In the genomic region with DNA sequence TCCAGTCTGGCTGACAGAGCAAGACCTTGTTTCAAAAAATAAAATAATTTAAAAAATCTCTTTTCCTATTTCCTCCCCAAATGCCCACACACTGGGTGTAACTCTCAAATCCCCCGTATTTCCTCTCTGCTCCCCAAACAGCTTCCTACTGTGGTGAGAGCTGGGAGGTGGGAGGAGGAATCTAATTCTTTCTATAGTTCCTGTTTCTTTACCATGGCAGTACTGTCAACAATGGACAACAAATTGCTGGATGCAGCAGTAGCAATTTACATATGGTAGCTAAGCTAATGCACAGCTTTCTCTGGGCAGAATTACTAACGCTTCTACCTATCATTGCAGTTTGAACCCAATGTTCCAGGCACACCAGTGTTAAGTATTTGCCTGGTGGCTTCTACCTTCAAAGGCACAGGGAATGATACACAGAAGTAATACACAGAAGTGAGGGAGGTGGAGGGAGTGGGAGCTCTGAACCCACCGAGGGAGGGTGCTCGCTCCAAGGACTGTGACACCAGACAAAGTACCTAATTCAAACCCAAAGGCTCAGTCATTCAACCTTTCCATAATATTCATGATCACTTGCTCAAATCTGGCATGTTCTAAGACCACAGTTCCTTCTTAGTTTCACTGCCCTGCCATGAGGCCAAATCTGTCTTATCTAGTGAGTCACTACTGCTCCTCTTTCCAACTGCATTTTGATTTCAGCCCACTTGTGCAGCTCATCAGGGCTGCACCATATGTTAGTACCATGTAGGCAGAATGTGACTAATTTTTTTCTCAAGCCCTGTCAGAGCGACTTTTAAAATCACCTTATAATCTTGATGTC, we compare ENCODE assay signal across 9 cellular contexts. TPM values are rescaled to one million over a fixed set of nuclear protein-coding genes. Genes with fewer than 3 reads are reported as not detected.
A peak's percentile ranks its signal among the peaks of the same experiment; 100 is the strongest.
DNase-seq lines count a peak whose midpoint lies in the region; ATAC-seq and TF ChIP-seq lines count a peak whose summit lies in the region.
"Had no signal": no experiment of that assay in that cellular context is flagged by ENCODE, and none has a peak within 500 bp of the region (broad histone marks: within the 10 kb centered on the region; RNA-seq: fewer than 3 reads in every experiment).

No MANE protein-coding gene starts in this region.

- DNase-seq in DMS53 (lab: John Stamatoyannopoulos, UW) (peak; percentile 11), DMS53 treated with DMSO at 0.1 percent for 48 hours (lab: John Stamatoyannopoulos, UW; ENCODE audit: unreplicated experiment) (no peak), activated B cell treated with CpG ODN at 0.5 μM for 24 hours (no peak), fibroblast of gingiva (ENCODE audit: low read depth) (peak; percentile 56), sigmoid colon (no peak), COR-L47 (lab: John Stamatoyannopoulos, UW) (no peak), NCI-H187 (lab: John Stamatoyannopoulos, UW) (no peak)

- intact Hi-C loops in activated B cell treated with CpG ODN at 0.5 μM for 24 hours (cut with micrococcal nuclease): loop anchor here (1.0 kb wide), 1 partner anchor 9 kb away; no protein-coding TSS in a partner anchor
- intact Hi-C loops in sigmoid colon (cut with DNase I): loop anchor here (5.0 kb wide), 1 partner anchor 37 kb away; the partner anchor contains the start of gene CELF1

- peaks cover 86% of the 10 kb centered on the region for H3K4me1 Mint-ChIP-seq in activated B cell treated with CpG ODN at 0.5 μM for 24 hours

- no peak for TF ChIP-seq EP300 in sigmoid colon (IDR thresholded peaks at IDR 0.05)

- CTCF ChIA-PET in activated B cell treated with CpG ODN at 0.5 μM for 24 hours (lab: Charles Lee): no interaction called here

- POLR2A ChIA-PET in activated B cell treated with CpG ODN at 0.5 μM for 24 hours (lab: Charles Lee): no interaction called here

- H3K4me1 ChIP-seq in sigmoid colon: peaks cover 0 to 100% (median 91%) of the 10 kb centered on the region in 4 donors

- H3K9me3 Mint-ChIP-seq in activated B cell treated with CpG ODN at 0.5 μM for 24 hours: no peaks in the 10 kb centered on the region

- H3K27me3 Mint-ChIP-seq in activated B cell treated with CpG ODN at 0.5 μM for 24 hours: no peaks in the 10 kb centered on the region

- H3K4me3 ChIP-seq in sigmoid colon: no peak overlapping the region

- peak; percentile 51 for ATAC-seq in HG03520 (IDR thresholded peaks at IDR 0.05; ENCODE audit: unreplicated experiment)
- peak; percentile 41 for ATAC-seq in activated B cell treated with CpG ODN at 0.5 μM for 24 hours (ENCODE audit: low read depth)

- no peak for TF ChIP-seq CTCF in activated B cell treated with CpG ODN at 0.5 μM for 24 hours (IDR thresholded peaks at IDR 0.05)
- no peak for TF ChIP-seq CTCF in sigmoid colon (IDR thresholded peaks at IDR 0.05)

- peak overlapping the region; percentile 65 for H3K27ac Mint-ChIP-seq in activated B cell treated with CpG ODN at 0.5 μM for 24 hours

- H3K9me3 ChIP-seq in sigmoid colon: no peaks in the 10 kb centered on the region

- no peaks in the 10 kb centered on the region for H3K27me3 ChIP-seq in sigmoid colon

- H3K36me3 ChIP-seq in sigmoid colon: no peaks in the 10 kb centered on the region

- no peak for TF ChIP-seq POLR2A in sigmoid colon (IDR thresholded peaks at IDR 0.05)

- peak overlapping the region; percentile 68 for H3K4me3 Mint-ChIP-seq in activated B cell treated with CpG ODN at 0.5 μM for 24 hours

- peaks cover 19% of the 10 kb centered on the region for H3K36me3 Mint-ChIP-seq in activated B cell treated with CpG ODN at 0.5 μM for 24 hours (ENCODE audit: low read depth)

- 71 to 80% methylated on average over 5 of the region's 5 CpGs for WGBS in sigmoid colon, 2 donors

- peak overlapping the region in 3 of 4 donors; percentile 39 to 67 (median 67) for H3K27ac ChIP-seq in sigmoid colon
- H3K27ac ChIP-seq: 22Rv1 had no signal

RNA-seq across cellular contexts. Expression of gene CELF1, which starts 37.9 kb away (rescaled TPM):
- total RNA-seq in activated B cell treated with CpG ODN at 0.5 μM for 24 hours: 129 and 136 TPM in 2 replicates
- 100 to 1,000 TPM in 3 of 4 donors, 10 to 100 TPM in 1; 87.2 to 188 (median 114) TPM for total RNA-seq in sigmoid colon
- 10 to 100 TPM in 2 of 3 donors, 1 to 10 TPM in 1; 9.0 to 45.7 (median 14.1) TPM for polyA plus RNA-seq in sigmoid colon

RNA-seq across cellular contexts. Expression of gene PTPMT1, which starts 50.4 kb away (rescaled TPM):
- total RNA-seq in activated B cell treated with CpG ODN at 0.5 μM for 24 hours (27.1 and 32.8 TPM in 2 replicates), sigmoid colon (100 to 1,000 TPM in 3 of 4 donors, 10 to 100 TPM in 1; 100.0 to 152 (median 130) TPM)
- polyA plus RNA-seq in sigmoid colon: 10 to 100 TPM; 31.0 to 43.1 (median 37.2) TPM

Comparison
In these comparisons a context has a peak if more than half of its experiments do, and no peak if none do; other contexts are left out.
1. DNase-seq: peak in DMS53 (single experiment) and fibroblast of gingiva (single experiment); none in DMS53 treated with DMSO at 0.1 percent for 48 hours (single experiment), activated B cell treated with CpG ODN at 0.5 μM for 24 hours (single experiment), sigmoid colon (single experiment), COR-L47 (single experiment) and NCI-H187 (0 of 2).